23 cellular contexts compared by ENCODE assay signal in genomic region chr3:146539315-146539714, GRCh38. TPM values are rescaled to one million over a fixed set of nuclear protein-coding genes. Genes with fewer than 3 reads are reported as not detected.
DNase-seq lines count a peak whose midpoint lies in the region; ATAC-seq, FAIRE-seq and TF ChIP-seq lines count a peak whose summit lies in the region.
"Had no signal": no experiment of that assay in that cellular context is flagged by ENCODE, and none has a peak within 500 bp of the region (broad histone marks: within the 10 kb centered on the region; RNA-seq: fewer than 3 reads in every experiment).

No MANE protein-coding gene starts in this region.

- H3K4me3 ChIP-seq in GM12878 (no peak overlapping the region; the same call in 1 of the 2 replicates), subcutaneous abdominal adipose tissue (ENCODE audit: low read depth in 1 of 5, low read length in 5 of 5) (no peak overlapping the region), H7 (ENCODE audit: insufficient read depth, low read depth, low read length) (no peak overlapping the region)
- H3K4me3 ChIP-seq: body of pancreas had no signal

- in situ Hi-C loops in GM12878 (cut with MboI) = no loop called here

- peak overlapping the region; percentile 97 for H3K4me3 Mint-ChIP-seq in T-helper 1 cell treated with Interleukin-12 subunit alpha and Interleukin-12 subunit beta and Interleukin-4 antibody, amounts not matched to agents 30 μg/mL and 1 μg/mL, for 36 hours
- H3K4me3 Mint-ChIP-seq in stimulated activated effector memory CD8-positive, alpha-beta T cell treated with anti-CD3 and anti-CD28 coated beads, Interleukin-12 subunit alpha, Interleukin-12 subunit beta, amount 100 ng/mL, for 72 hours = no peak overlapping the region
- H3K4me3 Mint-ChIP-seq: activated CD4-positive, alpha-beta T cell treated with anti-CD3 and anti-CD28 coated beads for 36 hours; activated naive CD8-positive, alpha-beta T cell treated with anti-CD3 and anti-CD28 coated beads for 36 hours had no signal

- H3K79me2 ChIP-seq in GM12878 (ENCODE audit: control insufficient read depth, insufficient read depth, low read length) = peaks cover 59% of the 10 kb centered on the region

- intact Hi-C loops in GM12878 (cut with micrococcal nuclease; ENCODE audit: unreplicated experiment) (no loop called here), left colon (cut with DNase I, micrococcal nuclease) (no loop called here)

- no peaks in the 10 kb centered on the region for H4K20me1 ChIP-seq in GM12878 (ENCODE audit: control insufficient read depth, insufficient read depth)

- H3K4me2 ChIP-seq in GM12878 (ENCODE audit: control insufficient read depth, insufficient read depth) = peak overlapping the region; percentile 74

- no peak for FAIRE-seq in GM12878 (lab: Jason Lieb, UNC)
- FAIRE-seq: GM12892, GM19239, HTR-8/SVneo had no signal

- H3K36me3 ChIP-seq in GM12878 (ENCODE audit: control insufficient read depth in 2 of 2, insufficient read depth in 2 of 2, low read length in 1 of 2) (peaks cover 0 to 3% of the 10 kb centered on the region in 2 experiments; a peak in 1 of 4 replicates), subcutaneous abdominal adipose tissue (ENCODE audit: control insufficient read depth in 5 of 5, insufficient read depth in 5 of 5, low read length in 5 of 5) (no peaks in the 10 kb centered on the region), H7 (replicated peaks; ENCODE audit: control insufficient read depth, insufficient read depth, low read length) (peaks cover 3% of the 10 kb centered on the region)

- TF ChIP-seq POLR2A in GM12878 (IDR thresholded peaks at IDR 0.05; ENCODE audit: low read depth, low read length) = no peak

- POLR2A ChIA-PET in GM12878 (lab: Charles Lee) = no interaction called here

- H3K9me3 Mint-ChIP-seq in T-helper 1 cell treated with Interleukin-12 subunit alpha and Interleukin-12 subunit beta and Interleukin-4 antibody, amounts not matched to agents 30 μg/mL and 1 μg/mL, for 36 hours = no peaks in the 10 kb centered on the region
- H3K9me3 Mint-ChIP-seq in stimulated activated effector memory CD8-positive, alpha-beta T cell treated with anti-CD3 and anti-CD28 coated beads, Interleukin-12 subunit alpha, Interleukin-12 subunit beta, amount 100 ng/mL, for 72 hours = no peaks in the 10 kb centered on the region
- H3K9me3 Mint-ChIP-seq: activated naive CD8-positive, alpha-beta T cell treated with anti-CD3 and anti-CD28 coated beads for 36 hours; activated T-helper 17 cell treated with anti-CD3 and anti-CD28 coated beads, Interleukin-2, amount 50 U/mL, for 72 hours; naive thymus-derived CD4-positive, alpha-beta T cell had no signal

- SMC1A ChIA-PET in GM12878 (lab: Charles Lee; ENCODE audit: uncharacterized antibody, unreplicated experiment) = interaction anchor here (0.7 to 2.9 kb wide), 6 partner anchors 9 to 38 kb away, joined by 3 to 10 read pairs (median 4); no protein-coding TSS in a partner anchor

- no peak overlapping the region for H3K27ac ChIP-seq in GM12878 (ENCODE audit: control insufficient read depth, insufficient read depth)
- peak overlapping the region; percentile 25 for H3K27ac ChIP-seq in subcutaneous abdominal adipose tissue (ENCODE audit: low read depth, low read length)

- DNase-seq in T-helper 1 cell = no peak
- no peak for DNase-seq in GM12878 (ENCODE audit: low read depth, low spot score)
- peak in 1 of 2 donors; percentile 42 for DNase-seq in left colon
- no peak for DNase-seq in NCI-H2196 treated with DMSO at 0.1 percent for 48 hours (lab: John Stamatoyannopoulos, UW; ENCODE audit: unreplicated experiment)
- DNase-seq in stimulated activated effector memory CD8-positive, alpha-beta T cell treated with anti-CD3 and anti-CD28 coated beads, Interleukin-12 subunit alpha, Interleukin-12 subunit beta, amount 100 ng/mL, for 72 hours (ENCODE audit: low spot score in 2 of 2) = no peak
- DNase-seq in H7 = no peak
- DNase-seq: 8988T; activated CD4-positive, alpha-beta T cell treated with anti-CD3 and anti-CD28 coated beads for 36 hours; activated naive CD8-positive, alpha-beta T cell treated with anti-CD3 and anti-CD28 coated beads for 36 hours; glutamatergic neuron; mesendoderm; naive thymus-derived CD4-positive, alpha-beta T cell; NCI-H187 treated with DMSO at 0.1 percent for 48 hours; NCI-H226; SHP77 treated with DMSO at 0.1 percent for 48 hours had no signal

- H3K4me1 Mint-ChIP-seq in T-helper 1 cell treated with Interleukin-12 subunit alpha and Interleukin-12 subunit beta and Interleukin-4 antibody, amounts not matched to agents 30 μg/mL and 1 μg/mL, for 36 hours (ENCODE audit: low read depth) = peaks cover 54% of the 10 kb centered on the region
- peaks cover 50% of the 10 kb centered on the region for H3K4me1 Mint-ChIP-seq in stimulated activated effector memory CD8-positive, alpha-beta T cell treated with anti-CD3 and anti-CD28 coated beads, Interleukin-12 subunit alpha, Interleukin-12 subunit beta, amount 100 ng/mL, for 72 hours

- TF ChIP-seq CTCF in GM12878 (IDR thresholded peaks at IDR 0.05 in 2 of 3, conservative IDR thresholded peaks at IDR 0.05 in 1 of 3; ENCODE audit: control insufficient read depth in 2 of 3, extremely low read depth in 1 of 3, insufficient read depth in 1 of 3, low read depth in 3 of 3, low read length in 3 of 3) = no peak

- RAD21 ChIA-PET in GM12878 (lab: Charles Lee; ENCODE audit: unreplicated experiment) = no interaction called here

- no peaks in the 10 kb centered on the region for H3K9me3 ChIP-seq in GM12878 (replicated peaks; ENCODE audit: control insufficient read depth, insufficient read depth, low read length)
- H3K9me3 ChIP-seq in subcutaneous abdominal adipose tissue (ENCODE audit: control insufficient read depth in 5 of 5, low read length in 5 of 5) = no peaks in the 10 kb centered on the region
- H3K9me3 ChIP-seq: body of pancreas had no signal

- H2AFZ ChIP-seq in GM12878 (ENCODE audit: control insufficient read depth, low read depth, low read length) = no peak overlapping the region

- WGBS in GM12878 (ENCODE audit: insufficient coverage, insufficient replicate concordance, low lambda C conversion rate, missing lambda C conversion rate) = 58% methylated on average over 3 of the region's 3 CpGs

- no peaks in the 10 kb centered on the region; the same call in 1 of the 2 replicates for H3K4me1 ChIP-seq in GM12878 (ENCODE audit: control insufficient read depth, insufficient read depth, low read length)
- peaks cover 1 to 56% (median 35%) of the 10 kb centered on the region in 5 donors for H3K4me1 ChIP-seq in subcutaneous abdominal adipose tissue (ENCODE audit: control insufficient read depth in 5 of 5, insufficient read depth in 5 of 5, low read length in 5 of 5)

- H3K36me3 Mint-ChIP-seq in T-helper 1 cell treated with Interleukin-12 subunit alpha and Interleukin-12 subunit beta and Interleukin-4 antibody, amounts not matched to agents 30 μg/mL and 1 μg/mL, for 36 hours (ENCODE audit: low read depth) = peaks cover 45% of the 10 kb centered on the region
- peaks cover 24% of the 10 kb centered on the region for H3K36me3 Mint-ChIP-seq in stimulated activated effector memory CD8-positive, alpha-beta T cell treated with anti-CD3 and anti-CD28 coated beads, Interleukin-12 subunit alpha, Interleukin-12 subunit beta, amount 100 ng/mL, for 72 hours

- no peak overlapping the region for H3K27ac Mint-ChIP-seq in T-helper 1 cell treated with Interleukin-12 subunit alpha and Interleukin-12 subunit beta and Interleukin-4 antibody, amounts not matched to agents 30 μg/mL and 1 μg/mL, for 36 hours
- no peak overlapping the region for H3K27ac Mint-ChIP-seq in stimulated activated effector memory CD8-positive, alpha-beta T cell treated with anti-CD3 and anti-CD28 coated beads, Interleukin-12 subunit alpha, Interleukin-12 subunit beta, amount 100 ng/mL, for 72 hours
- H3K27ac Mint-ChIP-seq: activated CD4-positive, alpha-beta T cell treated with anti-CD3 and anti-CD28 coated beads for 36 hours; activated naive CD8-positive, alpha-beta T cell treated with anti-CD3 and anti-CD28 coated beads for 36 hours; activated T-helper 17 cell treated with anti-CD3 and anti-CD28 coated beads, Interleukin-2, amount 50 U/mL, for 72 hours had no signal

- ATAC-seq in GM12878 (no peak), left colon (peak; percentile 47)
- ATAC-seq in stimulated activated effector memory CD8-positive, alpha-beta T cell treated with anti-CD3 and anti-CD28 coated beads, Interleukin-12 subunit alpha, Interleukin-12 subunit beta, amount 100 ng/mL, for 72 hours = no peak
- ATAC-seq: activated CD4-positive, alpha-beta T cell treated with anti-CD3 and anti-CD28 coated beads for 36 hours; activated T-helper 17 cell treated with anti-CD3 and anti-CD28 coated beads, Interleukin-2, amount 50 U/mL, for 72 hours; body of pancreas; naive thymus-derived CD4-positive, alpha-beta T cell; sciatic nerve had no signal

- no TSS peak for BruUV-seq in GM12878 (replicated peaks; lab: Mats Ljungman, UMichigan)

- H3K27me3 ChIP-seq in GM12878 (replicated peaks in 1 of 2; ENCODE audit: control insufficient read depth in 2 of 2, insufficient read depth in 2 of 2, low read length in 1 of 2) (no peaks in the 10 kb centered on the region), subcutaneous abdominal adipose tissue (ENCODE audit: control insufficient read depth in 5 of 5, insufficient read depth in 4 of 5, low read length in 5 of 5) (no peaks in the 10 kb centered on the region), H7 (ENCODE audit: control insufficient read depth, insufficient read depth, low read length) (no peaks in the 10 kb centered on the region)
- H3K27me3 ChIP-seq: body of pancreas had no signal

- CTCF ChIA-PET in GM12878 (lab: Yijun Ruan, JAX) = interaction anchor here (1.4 kb wide), 1 partner anchor 9 kb away, joined by 3 read pairs; no protein-coding TSS in a partner anchor

- no peak for TF ChIP-seq RAD21 in GM12878 (IDR thresholded peaks at IDR 0.05; ENCODE audit: insufficient read depth, low read depth, low read length)

- H3K9ac ChIP-seq in GM12878 (ENCODE audit: control insufficient read depth, insufficient read depth, low read length) = no peak overlapping the region
- no peak overlapping the region for H3K9ac ChIP-seq in subcutaneous abdominal adipose tissue (ENCODE audit: low read length in 5 of 5)

- TF ChIP-seq EP300 in GM12878 (IDR thresholded peaks at IDR 0.05; ENCODE audit: borderline replicate concordance in 1 of 2, control insufficient read depth in 1 of 2, low read depth in 2 of 2, low read length in 2 of 2) = no peak

- H3K27me3 Mint-ChIP-seq in T-helper 1 cell treated with Interleukin-12 subunit alpha and Interleukin-12 subunit beta and Interleukin-4 antibody, amounts not matched to agents 30 μg/mL and 1 μg/mL, for 36 hours (ENCODE audit: low read depth) = no peaks in the 10 kb centered on the region
- H3K27me3 Mint-ChIP-seq: activated CD4-positive, alpha-beta T cell treated with anti-CD3 and anti-CD28 coated beads for 36 hours; activated naive CD8-positive, alpha-beta T cell treated with anti-CD3 and anti-CD28 coated beads for 36 hours; activated T-helper 17 cell treated with anti-CD3 and anti-CD28 coated beads, Interleukin-2, amount 50 U/mL, for 72 hours; naive thymus-derived CD4-positive, alpha-beta T cell had no signal

RNA-seq across cellular contexts. Expression of gene PLSCR1, which starts 5.1 kb away (rescaled TPM):
- total RNA-seq in GM12878 (2013; cell fraction: nucleolus; rRNA removed) = 33.5 and 46.4 TPM in 2 replicates
- total RNA-seq in GM12878 (2014; rRNA removed) (37.6 and 46.2 TPM in 2 replicates), GM12878 (2014; rRNA removed; fragmentation: Illumina TruSeq; extraction: Trizol) (45.2 and 50.6 TPM in 2 replicates), GM12878 (2021) (40.5 and 42.1 TPM in 2 replicates), left colon (100 to 1,000 TPM; 168 to 292 TPM)
- 16.3 TPM for polyA plus RNA-seq in GM12878 (2011; ENCODE audit: low read depth)
- polyA plus RNA-seq in GM12878 (2011; rRNA removed) (77.8 and 89.8 TPM in 2 replicates), GM12878 (2014; fragmentation: Illumina TruSeq; extraction: Trizol) (40.4 and 42.7 TPM in 2 replicates), GM12878 (2014; fragmentation: Nextera tagmentation; extraction: Ambion mirVana) (10 to 100 TPM; 40.2 to 60.3 TPM), GM12878 (2014; rRNA removed) (39.2 and 41.4 TPM in 2 replicates), GM12878 (2016; fragmentation: Nextera tagmentation; extraction: Ambion mirVana) (10 to 100 TPM; 35.4 to 36.8 TPM)
- 66.3 and 88.2 TPM in 2 replicates for polyA plus RNA-seq in GM12878 (2011; cell fraction: cytosol; rRNA removed)
- polyA plus RNA-seq in GM12878 (2011; cell fraction: nucleus; rRNA removed) = 85.8 and 90.9 TPM in 2 replicates
- 23.7 and 29.2 TPM in 2 replicates for polyA plus RNA-seq in GM12878 (2012)
- 50.3 and 61.4 TPM in 2 replicates for polyA minus RNA-seq in GM12878 (2011; rRNA and poly(A)+ RNA removed)
- polyA minus RNA-seq in GM12878 (2011; cell fraction: cytosol; rRNA and poly(A)+ RNA removed) = 32.2 and 39.0 TPM in 2 replicates
- 101 and 127 TPM in 2 replicates for polyA minus RNA-seq in GM12878 (2011; cell fraction: nucleus; rRNA and poly(A)+ RNA removed)
- total RNA-seq in H7 (2014; rRNA removed; shearing (Covaris generic)) = 60.2 and 75.2 TPM in 2 replicates
